24 cellular contexts compared by ENCODE assay signal in genomic region chr15:39704235-39704634, GRCh38.
"Had no signal": no experiment of that assay in that cellular context is flagged by ENCODE, and none has a peak within 500 bp of the region (broad histone marks: within the 10 kb centered on the region; RNA-seq: fewer than 3 reads in every experiment).

No MANE protein-coding gene starts in this region.

- H3K36me3 ChIP-seq: sigmoid colon, transverse colon, uterus had no signal

- H3K4me1 ChIP-seq: foreskin keratinocyte, sigmoid colon, transverse colon, uterus had no signal

- DNase-seq: activated CD4-positive, alpha-beta T cell treated with anti-CD3 and anti-CD28 coated beads, Interleukin-2, amount 50 U/mL, for 1 hour; activated CD4-positive, CD25-positive, alpha-beta regulatory T cell treated with anti-CD3 and anti-CD28 coated beads, Interleukin-2, amount 50 U/mL, for 72 hours; activated gamma-delta T cell treated with Interleukin-2 at 50 U/mL for 16 hours; activated T-cell treated with anti-CD3 and anti-CD28 coated beads, Interleukin-2, amount 50 U/mL, for 1 hour; aorta; cerebellar nuclear complex; cortex of kidney; left cardiac atrium; naive thymus-derived CD4-positive, alpha-beta T cell; retina; sigmoid colon; stimulated activated CD4-positive, alpha-beta T cell treated with anti-CD3 and anti-CD28 coated beads, Interleukin-2, amount 100 ng/mL, for 48 hours; stimulated activated CD8-positive, alpha-beta memory T cell treated with anti-CD3 and anti-CD28 coated beads, Interleukin-4, amount 100 ng/mL, for 48 hours; stimulated activated naive B cell treated with anti-CD40 and anti-IgM and Interleukin-4, amounts not matched to agents 10 μg/mL and 1 μg/mL and 100 μg/mL, for 72 hours; T-cell; transverse colon; uterus had no signal

- H3K27ac ChIP-seq: foreskin keratinocyte, hepatocyte, sigmoid colon, transverse colon, uterus, VCaP had no signal

- H3K27me3 Mint-ChIP-seq: activated naive CD4-positive, alpha-beta T cell treated with anti-CD3 and anti-CD28 coated beads, Interleukin-2, amount 50 U/mL, for 24 hours; progenitor cell of endocrine pancreas; stimulated activated naive B cell treated with anti-CD40 and anti-IgM and Interleukin-4, amounts not matched to agents 10 μg/mL and 1 μg/mL and 100 μg/mL, for 72 hours; T-cell had no signal

- H3K4me3 ChIP-seq: hepatocyte, sigmoid colon, smooth muscle cell, transverse colon, uterus had no signal

- H3K9me3 ChIP-seq: sigmoid colon, transverse colon, uterus had no signal

- H3K36me3 Mint-ChIP-seq: activated naive CD4-positive, alpha-beta T cell treated with anti-CD3 and anti-CD28 coated beads, Interleukin-2, amount 50 U/mL, for 24 hours; naive thymus-derived CD4-positive, alpha-beta T cell; stimulated activated naive B cell treated with anti-CD40 and anti-IgM and Interleukin-4, amounts not matched to agents 10 μg/mL and 1 μg/mL and 100 μg/mL, for 72 hours; T-cell had no signal

- ATAC-seq: foreskin keratinocyte; left cardiac atrium; stimulated activated naive B cell treated with anti-CD40 and anti-IgM and Interleukin-4, amounts not matched to agents 10 μg/mL and 1 μg/mL and 100 μg/mL, for 72 hours; T-cell had no signal

- H3K4me1 Mint-ChIP-seq: activated naive CD4-positive, alpha-beta T cell treated with anti-CD3 and anti-CD28 coated beads, Interleukin-2, amount 50 U/mL, for 24 hours; stimulated activated naive B cell treated with anti-CD40 and anti-IgM and Interleukin-4, amounts not matched to agents 10 μg/mL and 1 μg/mL and 100 μg/mL, for 72 hours; T-cell had no signal

- H3K79me2 ChIP-seq: hepatocyte had no signal

- H3K27me3 ChIP-seq: foreskin keratinocyte, hepatocyte, sigmoid colon, transverse colon, uterus had no signal

- H3K27ac Mint-ChIP-seq: activated naive CD4-positive, alpha-beta T cell treated with anti-CD3 and anti-CD28 coated beads, Interleukin-2, amount 50 U/mL, for 24 hours; naive thymus-derived CD4-positive, alpha-beta T cell; progenitor cell of endocrine pancreas; stimulated activated naive B cell treated with anti-CD40 and anti-IgM and Interleukin-4, amounts not matched to agents 10 μg/mL and 1 μg/mL and 100 μg/mL, for 72 hours; T-cell; T-helper 2 cell treated with Interferon-gamma antibody and Interleukin-4, amounts not matched to agents 5 μg/mL and 100 μg/mL, for 36 hours had no signal

- H3K4me3 Mint-ChIP-seq: activated naive CD4-positive, alpha-beta T cell treated with anti-CD3 and anti-CD28 coated beads, Interleukin-2, amount 50 U/mL, for 24 hours; naive thymus-derived CD4-positive, alpha-beta T cell; stimulated activated naive B cell treated with anti-CD40 and anti-IgM and Interleukin-4, amounts not matched to agents 10 μg/mL and 1 μg/mL and 100 μg/mL, for 72 hours; T-cell; T-helper 2 cell treated with Interferon-gamma antibody and Interleukin-4, amounts not matched to agents 5 μg/mL and 100 μg/mL, for 36 hours had no signal

- H2AFZ ChIP-seq: hepatocyte had no signal

- H3K9me3 Mint-ChIP-seq: activated naive CD4-positive, alpha-beta T cell treated with anti-CD3 and anti-CD28 coated beads, Interleukin-2, amount 50 U/mL, for 24 hours; naive thymus-derived CD4-positive, alpha-beta T cell; stimulated activated naive B cell treated with anti-CD40 and anti-IgM and Interleukin-4, amounts not matched to agents 10 μg/mL and 1 μg/mL and 100 μg/mL, for 72 hours; T-cell; T-helper 2 cell treated with Interferon-gamma antibody and Interleukin-4, amounts not matched to agents 5 μg/mL and 100 μg/mL, for 36 hours had no signal
